Comparison of ENCODE assay signal across 17 cellular contexts in genomic region chr1:166705376-166706289, GRCh38.
"Had no signal": no experiment of that assay in that cellular context is flagged by ENCODE, and none has a peak within 500 bp of the region (broad histone marks: within the 10 kb centered on the region; RNA-seq: fewer than 3 reads in every experiment).

No MANE protein-coding gene starts in this region.

- ATAC-seq: left cardiac atrium; naive thymus-derived CD4-positive, alpha-beta T cell; right cardiac atrium; stimulated activated naive CD8-positive, alpha-beta T cell treated with anti-CD3 and anti-CD28 coated beads, Interleukin-15, amount 100 ng/mL, for 72 hours had no signal

- FAIRE-seq: astrocyte, endothelial cell of umbilical vein, islet of Langerhans had no signal

- DNase-seq: activated CD4-positive, alpha-beta T cell treated with anti-CD3 and anti-CD28 coated beads for 1 hour; activated CD4-positive, alpha-beta T cell treated with anti-CD3 and anti-CD28 coated beads, Interleukin-2, amount 50 U/mL, for 48 hours; activated effector memory CD4-positive, alpha-beta T cell treated with anti-CD3 and anti-CD28 coated beads, Interleukin-2, amount 50 U/mL, for 16 hours; adrenal gland; cerebellar nuclear complex; effector CD4-positive, alpha-beta T cell; esophagus squamous epithelium; left cardiac atrium; mesenchymal stem cell; naive thymus-derived CD4-positive, alpha-beta T cell; right cardiac atrium; stimulated activated naive CD8-positive, alpha-beta T cell treated with anti-CD3 and anti-CD28 coated beads, Interleukin-15, amount 100 ng/mL, for 72 hours; T-helper 1 cell; T-helper 9 cell had no signal
